ENCODE assay signal across 32 cellular contexts in genomic region chr14:78469947-78470346, GRCh38.
"Had no signal": no experiment of that assay in that cellular context is flagged by ENCODE, and none has a peak within 500 bp of the region (broad histone marks: within the 10 kb centered on the region; RNA-seq: fewer than 3 reads in every experiment).

No MANE protein-coding gene starts in this region.

- H3K27me3 ChIP-seq: adrenal gland, body of pancreas, breast epithelium had no signal

- DNase-seq: activated B cell treated with CpG ODN at 0.5 μM for 24 hours; activated CD4-positive, alpha-beta memory T cell treated with anti-CD3 and anti-CD28 coated beads for 36 hours; activated CD4-positive, alpha-beta T cell treated with anti-CD3 and anti-CD28 coated beads for 4 hours; activated CD4-positive, alpha-beta T cell treated with anti-CD3 and anti-CD28 coated beads, Interleukin-2, amount 50 U/mL, for 1 hour; activated CD4-positive, CD25-positive, alpha-beta regulatory T cell treated with anti-CD3 and anti-CD28 coated beads, Interleukin-2, amount 50 U/mL, for 72 hours; activated CD8-positive, alpha-beta memory T cell treated with anti-CD3 and anti-CD28 coated beads, Interleukin-2, amount 50 U/mL, for 4 hours; activated gamma-delta T cell treated with Interleukin-2 at 50 U/mL for 16 hours; activated naive CD4-positive, alpha-beta T cell treated with anti-CD3 and anti-CD28 coated beads for 36 hours; activated T-cell treated with anti-CD3 and anti-CD28 coated beads for 4 hours; activated T-cell treated with anti-CD3 and anti-CD28 coated beads, Interleukin-2, amount 50 U/mL, for 4 hours; adrenal gland; body of pancreas; MM.1S; MV-4-11; NCI-H1092; NCI-H1417 treated with DMSO at 0.1 percent for 48 hours; NCI-H1694 treated with DMSO at 0.1 percent for 48 hours; NCI-H2029; NCI-H2107; NCI-H2171; NCI-H510A treated with DMSO at 0.1 percent for 48 hours; NCI-H526 treated with DMSO at 0.1 percent for 48 hours; SIG-M5; T-cell; T-helper 2 cell; T-helper 9 cell had no signal

- H3K9me3 ChIP-seq: adrenal gland, body of pancreas had no signal

- H3K4me1 ChIP-seq: adrenal gland, body of pancreas, breast epithelium had no signal

- H3K36me3 ChIP-seq: adrenal gland, breast epithelium had no signal

- H3K27ac ChIP-seq: adrenal gland, body of pancreas, breast epithelium, KMS-11, VCaP had no signal

- ATAC-seq: activated naive CD4-positive, alpha-beta T cell treated with anti-CD3 and anti-CD28 coated beads, Interleukin-2, amount 50 U/mL, for 72 hours; activated T-cell treated with anti-CD3 and anti-CD28 coated beads, Interleukin-2, amount 50 U/mL, for 4 hours; body of pancreas; Panc1; SK-N-SH treated with all-trans-retinoic acid at 6 μM for 48 hours; T-cell had no signal

- H3K4me3 ChIP-seq: adrenal gland, body of pancreas, breast epithelium had no signal
